36 cellular contexts compared by ENCODE assay signal in the genomic region with DNA sequence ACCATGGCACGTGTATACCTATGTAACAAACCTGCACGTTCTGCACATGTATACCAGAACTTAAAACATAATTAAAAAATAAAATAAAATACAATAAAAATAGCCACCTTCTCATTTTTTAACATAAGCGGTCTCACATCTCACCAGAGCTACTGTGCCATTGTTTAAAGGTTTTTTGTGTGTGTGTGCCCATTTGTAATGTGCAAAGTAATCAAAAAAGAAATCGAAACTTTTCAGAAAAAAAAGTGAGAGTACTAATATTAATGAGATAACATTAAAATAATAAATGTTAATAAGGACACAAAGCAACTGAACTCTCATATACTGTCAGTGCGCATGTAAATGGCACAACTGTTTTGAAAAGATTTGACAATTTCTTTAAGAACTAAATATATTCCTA.
"Had no signal": no experiment of that assay in that cellular context is flagged by ENCODE, and none has a peak within 500 bp of the region (broad histone marks: within the 10 kb centered on the region; RNA-seq: fewer than 3 reads in every experiment).

No MANE protein-coding gene starts in this region.

- H3K27me3 ChIP-seq: MG63 had no signal

- DNase-seq: Kasumi-1, MG63, MM.1S, MV-4-11, NCI-H1048, NCI-H1092, NCI-H1092 treated with DMSO at 0.1 percent for 48 hours, NCI-H1105, NCI-H1105 treated with DMSO at 0.1 percent for 48 hours, NCI-H1417, NCI-H1417 treated with DMSO at 0.1 percent for 48 hours, NCI-H1436, NCI-H1436 treated with DMSO at 0.1 percent for 48 hours, NCI-H146, NCI-H1694, NCI-H1694 treated with DMSO at 0.1 percent for 48 hours, NCI-H187, NCI-H187 treated with DMSO at 0.1 percent for 48 hours, NCI-H1930, NCI-H2029, NCI-H2029 treated with DMSO at 0.1 percent for 48 hours, NCI-H2081, NCI-H2081 treated with DMSO at 0.1 percent for 48 hours, NCI-H2107, NCI-H2171, NCI-H2171 treated with DMSO at 0.1 percent for 48 hours, NCI-H2227 treated with DMSO at 0.1 percent for 48 hours, NCI-H226, NCI-H345, NCI-H446, NCI-H446 treated with DMSO at 0.1 percent for 48 hours, NCI-H510A, NCI-H510A treated with DMSO at 0.1 percent for 48 hours, NCI-H524, NCI-H524 treated with DMSO at 0.1 percent for 48 hours, NCI-H526 had no signal

- H3K4me3 ChIP-seq: MG63 had no signal
